16 cellular contexts compared by ENCODE assay signal in genomic region chr9:96293481-96293880, GRCh38. TPM values are rescaled to one million over a fixed set of nuclear protein-coding genes. Genes with fewer than 3 reads are reported as not detected.
DNase-seq lines count a peak whose midpoint lies in the region; TF ChIP-seq lines count a peak whose summit lies in the region.
"Had no signal": no experiment of that assay in that cellular context is flagged by ENCODE, and none has a peak within 500 bp of the region (broad histone marks: within the 10 kb centered on the region; RNA-seq: fewer than 3 reads in every experiment).

No MANE protein-coding gene starts in this region.

- H2BK5ac ChIP-seq in trophoblast cell (ENCODE audit: low read depth, low read length, poor library complexity), result no peak overlapping the region

- no peak overlapping the region for H2BK120ac ChIP-seq in trophoblast cell (ENCODE audit: insufficient read depth, low read length, poor library complexity)

- H2AFZ ChIP-seq in trophoblast cell (ENCODE audit: insufficient read depth, low read length, poor library complexity), result no peak overlapping the region
- H2AFZ ChIP-seq: neural progenitor cell had no signal

- H3K4me3 ChIP-seq in fibroblast of mammary gland (ENCODE audit: control insufficient read depth, low read depth, low read length) (no peak overlapping the region), trophoblast cell (ENCODE audit: low read depth, low read length) (no peak overlapping the region), vagina (no peak overlapping the region)
- H3K4me3 ChIP-seq: neural progenitor cell had no signal

- no peak for TF ChIP-seq CTCF in fibroblast of mammary gland (conservative IDR thresholded peaks at IDR 0.05; ENCODE audit: control insufficient read depth, insufficient read depth, low read depth, low read length)
- TF ChIP-seq CTCF in vagina (IDR thresholded peaks at IDR 0.05), result no peak

- H3K9ac ChIP-seq in trophoblast cell (ENCODE audit: low read length), result no peak overlapping the region
- H3K9ac ChIP-seq: neural progenitor cell had no signal

- H2AK5ac ChIP-seq in trophoblast cell (ENCODE audit: low read length), result no peak overlapping the region

- H3K14ac ChIP-seq in trophoblast cell (ENCODE audit: low read length), result no peak overlapping the region

- no peak for TF ChIP-seq POLR2A in vagina (IDR thresholded peaks at IDR 0.05)

- H3K27me3 ChIP-seq in trophoblast cell (ENCODE audit: insufficient read depth, low read length) (no peaks in the 10 kb centered on the region), vagina (no peaks in the 10 kb centered on the region)
- H3K27me3 ChIP-seq: BE2C, neural progenitor cell had no signal

- intact Hi-C loops in vagina (cut with DNase I), result no loop called here

- CTCF ChIA-PET in HEK293T (lab: Yijun Ruan, JAX), result interaction anchor here (1.3 kb wide), 1 partner anchor 24 kb away, joined by 4 read pairs; no protein-coding TSS in a partner anchor

- no peaks in the 10 kb centered on the region for H3K79me2 ChIP-seq in trophoblast cell (ENCODE audit: control insufficient read depth, insufficient read depth, low read length, poor library complexity)

- no peak overlapping the region for H2BK12ac ChIP-seq in trophoblast cell (ENCODE audit: low read length)

- H3K4ac ChIP-seq in trophoblast cell (ENCODE audit: low read depth, low read length), result no peak overlapping the region

- no peak overlapping the region for H3K18ac ChIP-seq in trophoblast cell (ENCODE audit: low read length)

- POLR2A ChIA-PET in HEK293T (lab: Yijun Ruan, JAX), result no interaction called here

- H4K12ac ChIP-seq in trophoblast cell (ENCODE audit: low read depth, low read length), result no peak overlapping the region

- no peaks in the 10 kb centered on the region for H3K79me1 ChIP-seq in trophoblast cell (ENCODE audit: low read length)

- H3K4me1 ChIP-seq in trophoblast cell (ENCODE audit: control insufficient read depth in 1 of 2, insufficient read depth in 2 of 2, low read length in 2 of 2), result no peaks in the 10 kb centered on the region
- no peaks in the 10 kb centered on the region for H3K4me1 ChIP-seq in vagina
- H3K4me1 ChIP-seq: BE2C had no signal

- no peak overlapping the region for H3K4me2 ChIP-seq in trophoblast cell (ENCODE audit: low read length)
- H3K4me2 ChIP-seq: neural progenitor cell had no signal

- DNase-seq in EH (ENCODE audit: low read depth) (peak; percentile 14), NCI-H774 (lab: John Stamatoyannopoulos, UW) (peak; percentile 3), fibroblast of mammary gland (ENCODE audit: low read depth) (peak; percentile 22), putamen (ENCODE audit: low spot score) (peak; percentile 7), trophoblast cell (no peak), iPS-NIHi7 (ENCODE audit: extremely low spot score) (no peak), vagina (ENCODE audit: extremely low spot score in 2 of 2) (no peak), HEK293T (ENCODE audit: extremely low spot score) (no peak)
- DNase-seq: activated T-cell treated with anti-CD3 and anti-CD28 coated beads, Interleukin-2, amount 50 U/mL, for 48 hours; BE2C; DMS79 treated with DMSO at 0.1 percent for 48 hours; NCI-H1092 had no signal

- H4K91ac ChIP-seq in trophoblast cell (ENCODE audit: low read depth, low read length), result no peak overlapping the region

- H3K27ac ChIP-seq in trophoblast cell (ENCODE audit: low read depth, low read length), result no peak overlapping the region
- H3K27ac ChIP-seq in vagina, result no peak overlapping the region
- H3K27ac ChIP-seq: neural progenitor cell had no signal

- H3K9me3 ChIP-seq in trophoblast cell (ENCODE audit: insufficient read depth, low read depth, low read length) (peaks cover 3% of the 10 kb centered on the region), vagina (no peaks in the 10 kb centered on the region)
- H3K9me3 ChIP-seq: BE2C had no signal

- 100% methylated on average over 1 of the region's 3 CpGs for WGBS in trophoblast cell (ENCODE audit: extremely low coverage, insufficient coverage, insufficient read length)

- H3K36me3 ChIP-seq in trophoblast cell (ENCODE audit: control insufficient read depth in 1 of 2, insufficient read depth in 2 of 2, low read length in 2 of 2) (no peaks in the 10 kb centered on the region), vagina (no peaks in the 10 kb centered on the region)
- H3K36me3 ChIP-seq: BE2C, neural progenitor cell had no signal

- H4K8ac ChIP-seq in trophoblast cell (ENCODE audit: low read depth, low read length), result no peak overlapping the region

- H3K23ac ChIP-seq in trophoblast cell (ENCODE audit: low read length), result no peak overlapping the region

TF ChIP-seq in HEK293T, 16 proteins besides CTCF, POLR2A, EP300 and RAD21:
- TF ChIP-seq SP1 (IDR thresholded peaks at IDR 0.05) (no peak), TARDBP (IDR thresholded peaks at IDR 0.05) (no peak)
TF ChIP-seq in HEK293T: peak in this region for 0.

RNA-seq across cellular contexts. Expression of gene HSD17B3, which starts 8.5 kb away (rescaled TPM):
- polyA plus RNA-seq in trophoblast cell (2013), result 0.14 and 0.15 TPM in 2 replicates
- total RNA-seq in vagina, result not detected
- total RNA-seq: chondrocyte, esophagus mucosa, lung microvascular endothelial cell had no signal

Comparison
In these comparisons a context has a peak if more than half of its experiments do, and no peak if none do; other contexts are left out.
1. DNase-seq: peak in EH (single experiment), NCI-H774 (single experiment), fibroblast of mammary gland (single experiment) and putamen (single experiment); none in trophoblast cell (0 of 2), iPS-NIHi7 (single experiment), vagina (0 of 2) and HEK293T (single experiment).